In genomic region chr1:208988811-208989222, GRCh38 we compare ENCODE assay signal across 8 cellular contexts.
DNase-seq lines count a peak whose midpoint lies in the region; ATAC-seq and TF ChIP-seq lines count a peak whose summit lies in the region.

No MANE protein-coding gene starts in this region.

- H3K36me3 Mint-ChIP-seq in Calu3 (ENCODE audit: insufficient read depth, unreplicated experiment) = peaks cover 5% of the 10 kb centered on the region

- ATAC-seq in GM19328 (IDR thresholded peaks at IDR 0.05; ENCODE audit: unreplicated experiment) = peak; percentile 98
- ATAC-seq in HG03280 (IDR thresholded peaks at IDR 0.05; ENCODE audit: unreplicated experiment) = peak; percentile 95
- peak; percentile 50 for ATAC-seq in body of pancreas
- ATAC-seq in lower lobe of right lung = peak; percentile 67 to 85

- TF ChIP-seq CTCF in Calu3 (IDR thresholded peaks at IDR 0.05; ENCODE audit: unreplicated experiment) = no peak
- no peak for TF ChIP-seq CTCF in body of pancreas (IDR thresholded peaks at IDR 0.05)
- TF ChIP-seq CTCF in lower lobe of right lung (IDR thresholded peaks at IDR 0.05) = no peak
- no peak for TF ChIP-seq CTCF in vagina (IDR thresholded peaks at IDR 0.05)

- peaks cover 6% of the 10 kb centered on the region for H3K4me1 ChIP-seq in body of pancreas
- H3K4me1 ChIP-seq in lower lobe of right lung = peaks cover 12% of the 10 kb centered on the region
- no peaks in the 10 kb centered on the region for H3K4me1 ChIP-seq in vagina

- WGBS in body of pancreas, 2 donors = 0 to 4% methylated on average over 3 of the region's 3 CpGs

- H3K27ac Mint-ChIP-seq in Calu3 (ENCODE audit: unreplicated experiment) = peak overlapping the region; percentile 71

- H3K27me3 ChIP-seq in body of pancreas = no peaks in the 10 kb centered on the region
- H3K27me3 ChIP-seq in lower lobe of right lung (ENCODE audit: low read depth) = no peaks in the 10 kb centered on the region
- no peaks in the 10 kb centered on the region for H3K27me3 ChIP-seq in vagina

- peaks cover 11% of the 10 kb centered on the region for H3K4me1 Mint-ChIP-seq in Calu3 (ENCODE audit: low read depth, unreplicated experiment)

- no peak for TF ChIP-seq POLR2A in body of pancreas (IDR thresholded peaks at IDR 0.05)
- no peak for TF ChIP-seq POLR2A in vagina (IDR thresholded peaks at IDR 0.05)

- H3K27me3 Mint-ChIP-seq in Calu3 (ENCODE audit: unreplicated experiment) = no peaks in the 10 kb centered on the region

- intact Hi-C loops in Calu3 (cut with micrococcal nuclease; ENCODE audit: unreplicated experiment) (no loop called here), body of pancreas (cut with DNase I) (no loop called here), lower lobe of right lung (cut with DNase I) (no loop called here), vagina (cut with DNase I) (no loop called here)

- H3K9me3 ChIP-seq in body of pancreas (no peaks in the 10 kb centered on the region), lower lobe of right lung (no peaks in the 10 kb centered on the region), vagina (no peaks in the 10 kb centered on the region)

- peak overlapping the region in 3 of 4 donors; percentile 18 to 45 (median 39) for H3K27ac ChIP-seq in body of pancreas
- peak overlapping the region; percentile 70 for H3K27ac ChIP-seq in lower lobe of right lung
- peak overlapping the region; percentile 21 for H3K27ac ChIP-seq in vagina

- H3K4me3 Mint-ChIP-seq in Calu3 (ENCODE audit: low read depth, unreplicated experiment) = peak overlapping the region; percentile 71

- H3K36me3 ChIP-seq in body of pancreas (replicated peaks in 1 of 2; ENCODE audit: insufficient read depth in 1 of 2, low read depth in 2 of 2) (no peaks in the 10 kb centered on the region), lower lobe of right lung (no peaks in the 10 kb centered on the region), vagina (no peaks in the 10 kb centered on the region)

- no TSS peak for BruUV-seq in Calu3 (replicated peaks; lab: Mats Ljungman, UMichigan)

- CTCF ChIA-PET in Calu3 (lab: Charles Lee) = interaction anchor here (0.6 to 1.3 kb wide), 2 partner anchors 21 to 50 kb away, joined by 3 read pairs; no protein-coding TSS in a partner anchor

- peak; percentile 19 for DNase-seq in Calu3
- peak; percentile 65 for DNase-seq in NOMO-1 treated with DMSO at 0.1 percent for 48 hours (lab: John Stamatoyannopoulos, UW; ENCODE audit: unreplicated experiment)
- peak in 3 of 4 donors; percentile 10 to 24 (median 23) for DNase-seq in body of pancreas
- no peak for DNase-seq in lower lobe of right lung
- no peak for DNase-seq in vagina (ENCODE audit: extremely low spot score in 2 of 2)
- no peak for DNase-seq in NCI-H1048 (lab: John Stamatoyannopoulos, UW)

- H3K9me3 Mint-ChIP-seq in Calu3 (ENCODE audit: low read depth, unreplicated experiment) = peaks cover 8% of the 10 kb centered on the region

- H3K4me3 ChIP-seq in body of pancreas = peak overlapping the region in 1 of 2 donors; percentile 17
- peak overlapping the region; percentile 44 for H3K4me3 ChIP-seq in lower lobe of right lung
- peak overlapping the region; percentile 32 to 35 for H3K4me3 ChIP-seq in vagina

Comparison
In these comparisons a context has a peak if more than half of its experiments do, and no peak if none do; other contexts are left out.
1. DNase-seq: peak in Calu3 (single experiment), NOMO-1 treated with DMSO at 0.1 percent for 48 hours (single experiment) and body of pancreas (3 of 4); none in lower lobe of right lung (single experiment), vagina (0 of 2) and NCI-H1048 (single experiment).
2. Peak in every context shown above with its lines, with median percentiles within 50 percentile points of each other: ATAC-seq and H3K27ac ChIP-seq.